ENCODE assay signal across 11 cellular contexts in genomic region chr3:23667536-23668429, GRCh38.
A peak's percentile ranks its signal among the peaks of the same experiment; 100 is the strongest.
DNase-seq lines count a peak whose midpoint lies in the region; ATAC-seq, FAIRE-seq and TF ChIP-seq lines count a peak whose summit lies in the region.
"Had no signal": no experiment of that assay in that cellular context is flagged by ENCODE, and none has a peak within 500 bp of the region (broad histone marks: within the 10 kb centered on the region; RNA-seq: fewer than 3 reads in every experiment).

No MANE protein-coding gene starts in this region.

- peak; percentile 61 for FAIRE-seq in urothelium cell line (lab: Jason Lieb, UNC)

- H3K79me2 ChIP-seq in PC-9 (ENCODE audit: low read depth) = no peaks in the 10 kb centered on the region
- H3K79me2 ChIP-seq in fibroblast of lung (ENCODE audit: control insufficient read depth, insufficient read depth, low read length) = no peaks in the 10 kb centered on the region

- peak overlapping the region; percentile 54 for H3K4me2 ChIP-seq in PC-9
- no peak overlapping the region for H3K4me2 ChIP-seq in fibroblast of lung (ENCODE audit: extremely low read depth, insufficient read depth, low read length)

- H3K9me2 ChIP-seq in PC-9 (ENCODE audit: insufficient read depth) = no peaks in the 10 kb centered on the region

- peak; percentile 59 for ATAC-seq in GM21723 (IDR thresholded peaks at IDR 0.05; ENCODE audit: unreplicated experiment)
- ATAC-seq: CD8-positive, alpha-beta T cell had no signal

- DNase-seq in PC-9 (peak in 1 of 2 experiments; percentile 73), fibroblast of lung (ENCODE audit: low read depth in 2 of 2) (peak in 1 of 2 donors; percentile 46), urothelium cell line (ENCODE audit: low spot score) (no peak), NCI-H187 treated with DMSO at 0.1 percent for 48 hours (lab: John Stamatoyannopoulos, UW) (no peak), NCI-H2081 treated with DMSO at 0.1 percent for 48 hours (lab: John Stamatoyannopoulos, UW) (no peak), HUDEP-2 (lab: John Stamatoyannopoulos, UW; ENCODE audit: unreplicated experiment in 76 of 76) (no peak)
- DNase-seq: CD8-positive, alpha-beta T cell; Peyer's patch; spleen had no signal

- H3K9ac ChIP-seq in fibroblast of lung (ENCODE audit: insufficient read depth, low read length) = no peak overlapping the region

- H3K9me3 ChIP-seq in PC-9 (ENCODE audit: insufficient read depth, low read depth) = no peaks in the 10 kb centered on the region
- H3K9me3 ChIP-seq in fibroblast of lung (ENCODE audit: control insufficient read depth, insufficient read depth, low read depth, low read length) = no peaks in the 10 kb centered on the region
- H3K9me3 ChIP-seq: Peyer's patch, spleen had no signal

- H3K4me3 ChIP-seq in PC-9 (no peak overlapping the region), fibroblast of lung (replicated peaks in 1 of 4; ENCODE audit: control extremely low read depth in 1 of 4, insufficient read depth in 1 of 4, low read depth in 3 of 4, low read length in 4 of 4) (no peak overlapping the region)
- H3K4me3 ChIP-seq: lung, Peyer's patch, spleen had no signal

- TF ChIP-seq CTCF in PC-9 (conservative IDR thresholded peaks at IDR 0.05) (no peak), fibroblast of lung (conservative IDR thresholded peaks at IDR 0.05 in 1 of 2, IDR thresholded peaks at IDR 0.05 in 1 of 2; ENCODE audit: low read depth in 1 of 2, low read length in 2 of 2) (no peak)

- CTCF ChIA-PET in PC-9 (lab: Charles Lee) = interaction anchor here (0.6 to 0.9 kb wide), 2 partner anchors 15 to 37 kb away, joined by 3 to 7 read pairs; no protein-coding TSS in a partner anchor

- H3K27ac ChIP-seq in PC-9 (peak overlapping the region; percentile 86), fibroblast of lung (ENCODE audit: insufficient read depth, low read length) (peak overlapping the region; percentile 9)
- H3K27ac ChIP-seq: Peyer's patch, spleen had no signal

- H3K27me3 ChIP-seq in PC-9 (ENCODE audit: insufficient read depth, low read depth) (no peaks in the 10 kb centered on the region), fibroblast of lung (ENCODE audit: control insufficient read depth, insufficient read depth, low read length) (no peaks in the 10 kb centered on the region)
- H3K27me3 ChIP-seq: Peyer's patch had no signal

- H3K4me1 ChIP-seq in PC-9 (replicated peaks; ENCODE audit: insufficient read depth) = peaks cover 72% of the 10 kb centered on the region
- H3K4me1 ChIP-seq in fibroblast of lung (ENCODE audit: control insufficient read depth, extremely low read depth, insufficient read depth, low read length) = peaks cover 9% of the 10 kb centered on the region

- peaks cover 44% of the 10 kb centered on the region for H3F3A ChIP-seq in PC-9 (ENCODE audit: insufficient read depth, low read depth)

- POLR2A ChIA-PET in PC-9 (lab: Charles Lee; ENCODE audit: unreplicated experiment) = interaction anchor here (0.5 to 1.3 kb wide), 2 partner anchors 10 to 59 kb away, joined by 5 to 7 read pairs; no protein-coding TSS in a partner anchor

- H2AFZ ChIP-seq in PC-9 (0 out of 2 replicates have a peak overlapping the region, but pooled peaks have one; percentile 37), fibroblast of lung (ENCODE audit: low read length) (no peak overlapping the region)

- H4K20me1 ChIP-seq in PC-9 (ENCODE audit: insufficient read depth) (no peaks in the 10 kb centered on the region), fibroblast of lung (ENCODE audit: control insufficient read depth, extremely low read depth, insufficient read depth, low read length) (no peaks in the 10 kb centered on the region)

- no TSS peak for BruUV-seq in PC-9 (replicated peaks; lab: Mats Ljungman, UMichigan)

- intact Hi-C loops in PC-9 (cut with micrococcal nuclease; ENCODE audit: unreplicated experiment) = no loop called here

- H3K36me3 ChIP-seq in PC-9 (ENCODE audit: low read depth) (no peaks in the 10 kb centered on the region), fibroblast of lung (ENCODE audit: control insufficient read depth, insufficient read depth, low read length) (no peaks in the 10 kb centered on the region)
- H3K36me3 ChIP-seq: Peyer's patch, spleen had no signal
